9 cellular contexts compared by ENCODE assay signal in genomic region chrX:107678957-107679740, GRCh38. TPM values are rescaled to one million over a fixed set of nuclear protein-coding genes. Genes with fewer than 3 reads are reported as not detected.
A peak's percentile ranks its signal among the peaks of the same experiment; 100 is the strongest.
DNase-seq lines count a peak whose midpoint lies in the region; ATAC-seq, FAIRE-seq and TF ChIP-seq lines count a peak whose summit lies in the region.
"Had no signal": no experiment of that assay in that cellular context is flagged by ENCODE, and none has a peak within 500 bp of the region (broad histone marks: within the 10 kb centered on the region; RNA-seq: fewer than 3 reads in every experiment).

No MANE protein-coding gene starts in this region.

- peaks cover 58% of the 10 kb centered on the region for H3K4me1 Mint-ChIP-seq in activated T-cell treated with anti-CD3 and anti-CD28 coated beads, Interleukin-2, amount 50 U/mL, for 24 hours (ENCODE audit: low read depth)

- H3K4me3 ChIP-seq in pancreas, result no peak overlapping the region

- DNase-seq in EL, result peak; percentile 62
- peak; percentile 55 for DNase-seq in MV-4-11 (lab: John Stamatoyannopoulos, UW)
- DNase-seq in activated T-cell treated with anti-CD3 and anti-CD28 coated beads, Interleukin-2, amount 50 U/mL, for 24 hours, result peak; percentile 69
- DNase-seq in foreskin keratinocyte, result no peak
- DNase-seq in stimulated activated CD4-positive, alpha-beta T cell treated with anti-CD3 and anti-CD28 coated beads, TNF-alpha, amount 100 ng/mL, for 4 hours (ENCODE audit: low read depth in 3 of 3), result peak in 2 of 3 experiments; percentile 37 to 38
- DNase-seq in pancreas, result no peak
- no peak for DNase-seq in NCI-H1417 treated with DMSO at 0.1 percent for 48 hours (lab: John Stamatoyannopoulos, UW)

- peak; percentile 9 for ATAC-seq in foreskin keratinocyte
- ATAC-seq in pancreas, result no peak
- ATAC-seq in GM21529 (IDR thresholded peaks at IDR 0.05; ENCODE audit: unreplicated experiment), result no peak

- intact Hi-C loops in pancreas (cut with DNase I), result loop anchor here in 1 of 3 donors (10.0 kb wide), 1 partner anchor 96 kb away; the partner anchor contains the start of genes NCBP2L and TSC22D3

- H3K27ac ChIP-seq in foreskin keratinocyte, result peak overlapping the region; percentile 28
- H3K27ac ChIP-seq in pancreas, result no peak overlapping the region

- H3K9me3 Mint-ChIP-seq in activated T-cell treated with anti-CD3 and anti-CD28 coated beads, Interleukin-2, amount 50 U/mL, for 24 hours, result no peaks in the 10 kb centered on the region

- no peak for TF ChIP-seq CTCF in foreskin keratinocyte (conservative IDR thresholded peaks at IDR 0.05)
- no peak for TF ChIP-seq CTCF in pancreas (IDR thresholded peaks at IDR 0.05)

- FAIRE-seq in pancreas (lab: Jason Lieb, UNC), result no peak
- FAIRE-seq: H1 had no signal

- no peaks in the 10 kb centered on the region for H3K9me3 ChIP-seq in pancreas

- no peak overlapping the region for H3K27ac Mint-ChIP-seq in activated T-cell treated with anti-CD3 and anti-CD28 coated beads, Interleukin-2, amount 50 U/mL, for 24 hours

- H3K36me3 Mint-ChIP-seq in activated T-cell treated with anti-CD3 and anti-CD28 coated beads, Interleukin-2, amount 50 U/mL, for 24 hours (ENCODE audit: low read depth), result peaks cover 5% of the 10 kb centered on the region

- no peaks in the 10 kb centered on the region for H3K27me3 ChIP-seq in foreskin keratinocyte
- no peaks in the 10 kb centered on the region for H3K27me3 ChIP-seq in pancreas

- H3K36me3 ChIP-seq in pancreas, result no peaks in the 10 kb centered on the region

- peaks cover 23% of the 10 kb centered on the region for H3K27me3 Mint-ChIP-seq in activated T-cell treated with anti-CD3 and anti-CD28 coated beads, Interleukin-2, amount 50 U/mL, for 24 hours

- WGBS in pancreas, 2 donors, result 66 to 86% methylated on average over 8 of the region's 8 CpGs

- H3K4me3 Mint-ChIP-seq in activated T-cell treated with anti-CD3 and anti-CD28 coated beads, Interleukin-2, amount 50 U/mL, for 24 hours, result peak overlapping the region; percentile 4

- H3K4me1 ChIP-seq in foreskin keratinocyte (peaks cover 13% of the 10 kb centered on the region), pancreas (peaks cover 0 to 10% (median 0%) of the 10 kb centered on the region in 3 donors)

RNA-seq across cellular contexts. Expression of gene PRPS1, which starts 50.8 kb away (rescaled TPM):
- 33.6 and 41.7 TPM in 2 replicates for total RNA-seq in foreskin keratinocyte
- 30.9 and 37.1 TPM in 2 replicates for polyA plus RNA-seq in foreskin keratinocyte
- total RNA-seq in pancreas, result 10 to 100 TPM in 4 of 6 donors, 1 to 10 TPM in 2; 8.5 to 19.4 (median 14.1) TPM
- polyA plus RNA-seq in pancreas, result 10 to 100 TPM in 1 of 2 donors, 1 to 10 TPM in 1; 5.9 to 22.8 TPM

Comparison
In these comparisons a context has a peak if more than half of its experiments do, and no peak if none do; other contexts are left out.
1. DNase-seq: peak in EL (single experiment), MV-4-11 (single experiment), activated T-cell treated with anti-CD3 and anti-CD28 coated beads, Interleukin-2, amount 50 U/mL, for 24 hours (single experiment) and stimulated activated CD4-positive, alpha-beta T cell treated with anti-CD3 and anti-CD28 coated beads, TNF-alpha, amount 100 ng/mL, for 4 hours (2 of 3); none in foreskin keratinocyte (0 of 2), pancreas (0 of 6) and NCI-H1417 treated with DMSO at 0.1 percent for 48 hours (single experiment).